ENCODE assay signal across 8 cellular contexts in the genomic region with DNA sequence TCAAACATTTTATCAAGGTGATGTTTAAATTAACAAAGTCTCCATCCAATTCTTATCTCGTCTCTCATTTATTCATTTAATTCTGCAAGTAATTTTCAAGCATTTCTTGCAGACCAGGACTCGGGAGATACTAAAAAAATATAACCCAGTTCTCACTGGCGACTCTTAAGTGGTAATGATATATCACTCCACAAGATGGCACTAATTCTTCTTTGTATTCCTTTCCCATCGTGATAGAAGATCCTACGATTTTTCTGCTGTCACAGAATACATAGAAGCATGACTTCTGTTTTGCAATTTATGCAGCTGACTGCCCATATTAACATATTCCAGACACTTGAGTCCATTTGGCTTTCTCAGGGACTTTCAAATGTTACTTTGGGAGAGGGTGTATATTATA.
DNase-seq lines count a peak whose midpoint lies in the region; ATAC-seq and TF ChIP-seq lines count a peak whose summit lies in the region.

No MANE protein-coding gene starts in this region.

- peaks cover 0 to 5% (median 0%) of the 10 kb centered on the region in 5 experiments for H3K9me3 Mint-ChIP-seq in brain
- no peaks in the 10 kb centered on the region for H3K9me3 Mint-ChIP-seq in mesothelial cell of epicardium

- H3K27me3 Mint-ChIP-seq in brain (no peaks in the 10 kb centered on the region), mesothelial cell of epicardium (ENCODE audit: low read depth) (no peaks in the 10 kb centered on the region)

- H3K4me3 Mint-ChIP-seq in brain (no peak overlapping the region), mesothelial cell of epicardium (no peak overlapping the region)

- ATAC-seq in HG03139 (IDR thresholded peaks at IDR 0.05; ENCODE audit: unreplicated experiment) = no peak
- ATAC-seq in left colon = no peak
- no peak for ATAC-seq in GM21447 (IDR thresholded peaks at IDR 0.05; ENCODE audit: unreplicated experiment)

- intact Hi-C loops in left colon (cut with DNase I, micrococcal nuclease) = no loop called here

- DNase-seq in GM03348 (ENCODE audit: low spot score) (peak; percentile 33), HPDE6-E6E7 (ENCODE audit: extremely low spot score) (peak; percentile 38), mesothelial cell of epicardium (ENCODE audit: low spot score in 2 of 2, unreplicated experiment in 2 of 2) (no peak), NCI-H128 (lab: John Stamatoyannopoulos, UW; ENCODE audit: unreplicated experiment) (no peak), left colon (no peak)

- peaks cover 11% of the 10 kb centered on the region for H3K4me1 Mint-ChIP-seq in brain
- no peaks in the 10 kb centered on the region for H3K4me1 Mint-ChIP-seq in mesothelial cell of epicardium

- H3K36me3 Mint-ChIP-seq in brain (no peaks in the 10 kb centered on the region), mesothelial cell of epicardium (no peaks in the 10 kb centered on the region)

- TF ChIP-seq CTCF in brain (conservative IDR thresholded peaks at IDR 0.05) (peak; percentile 62 to 72), mesothelial cell of epicardium (IDR thresholded peaks at IDR 0.05; ENCODE audit: unreplicated experiment) (peak; percentile 65)

- H3K27ac Mint-ChIP-seq in brain = no peak overlapping the region
- no peak overlapping the region for H3K27ac Mint-ChIP-seq in mesothelial cell of epicardium

Comparison
In these comparisons a context has a peak if more than half of its experiments do, and no peak if none do; other contexts are left out.
1. DNase-seq: peak in GM03348 (single experiment) and HPDE6-E6E7 (single experiment); none in mesothelial cell of epicardium (0 of 2), NCI-H128 (single experiment) and left colon (0 of 2).